20 cellular contexts compared by ENCODE assay signal in genomic region chr10:29960261-29960660, GRCh38.
DNase-seq lines count a peak whose midpoint lies in the region; ATAC-seq and TF ChIP-seq lines count a peak whose summit lies in the region.
"Had no signal": no experiment of that assay in that cellular context is flagged by ENCODE, and none has a peak within 500 bp of the region (broad histone marks: within the 10 kb centered on the region; RNA-seq: fewer than 3 reads in every experiment).

No MANE protein-coding gene starts in this region.

- H3K4me1 ChIP-seq in thyroid gland (peaks cover 37 to 45% of the 10 kb centered on the region in 2 donors), PC-3 (ENCODE audit: insufficient read depth, low read length) (peaks cover 6% of the 10 kb centered on the region; the same call in 1 of the 2 replicates)

- H3K36me3 ChIP-seq in thyroid gland: no peaks in the 10 kb centered on the region
- no peaks in the 10 kb centered on the region for H3K36me3 ChIP-seq in PC-3 (ENCODE audit: low read depth, low read length)
- H3K36me3 ChIP-seq: BLaER1 had no signal

- H3K36me3 Mint-ChIP-seq in chondrocyte (ENCODE audit: low read depth): no peaks in the 10 kb centered on the region
- peaks cover 2% of the 10 kb centered on the region for H3K36me3 Mint-ChIP-seq in mesothelial cell of epicardium
- no peaks in the 10 kb centered on the region for H3K36me3 Mint-ChIP-seq in T-helper 2 cell treated with Interferon-gamma antibody and Interleukin-4, amounts not matched to agents 5 μg/mL and 100 μg/mL, for 36 hours (ENCODE audit: low read depth)
- H3K36me3 Mint-ChIP-seq: CD14-positive monocyte; CD4-positive, alpha-beta memory T cell had no signal

- H3K27ac Mint-ChIP-seq in chondrocyte (ENCODE audit: unreplicated experiment) (no peak overlapping the region), mesothelial cell of epicardium (peak overlapping the region; percentile 0)
- H3K27ac Mint-ChIP-seq in T-helper 2 cell treated with Interferon-gamma antibody and Interleukin-4, amounts not matched to agents 5 μg/mL and 100 μg/mL, for 36 hours: no peak overlapping the region
- H3K27ac Mint-ChIP-seq: CD14-positive monocyte; CD4-positive, alpha-beta memory T cell; HFFc6 had no signal

- no peaks in the 10 kb centered on the region for H3K9me3 ChIP-seq in thyroid gland
- H3K9me3 ChIP-seq in PC-3 (ENCODE audit: low read length): no peaks in the 10 kb centered on the region

- peak; percentile 54 for DNase-seq in G401 (ENCODE audit: low spot score)
- no peak for DNase-seq in chondrocyte (ENCODE audit: low spot score)
- DNase-seq in mesothelial cell of epicardium (ENCODE audit: low spot score in 2 of 2, unreplicated experiment in 2 of 2): no peak
- DNase-seq in thyroid gland: peak; percentile 31 to 36
- no peak for DNase-seq in SKM-1 treated with dmso at 0.1 percent for 144 hours (lab: John Stamatoyannopoulos, UW; ENCODE audit: unreplicated experiment)
- no peak for DNase-seq in NCI-H774 (lab: John Stamatoyannopoulos, UW)
- no peak for DNase-seq in T-helper 2 cell treated with Interferon-gamma antibody and Interleukin-4, amounts not matched to agents 5 μg/mL and 100 μg/mL, for 36 hours (ENCODE audit: low spot score)
- no peak for DNase-seq in PC-3
- DNase-seq: 8988T; CD4-positive, alpha-beta memory T cell; DMS153; DMS79; GF-D8; GOT3; H7; HFFc6 had no signal

- no peaks in the 10 kb centered on the region for H3K79me2 ChIP-seq in PC-3 (ENCODE audit: low read length)

- intact Hi-C loops in thyroid gland (cut with DNase I) (no loop called here), PC-3 (cut with micrococcal nuclease) (no loop called here)

- TF ChIP-seq POLR2A in thyroid gland (IDR thresholded peaks at IDR 0.05): no peak

- H3K9me3 Mint-ChIP-seq in chondrocyte (ENCODE audit: low read depth) (peaks cover 10% of the 10 kb centered on the region), mesothelial cell of epicardium (no peaks in the 10 kb centered on the region)
- no peaks in the 10 kb centered on the region for H3K9me3 Mint-ChIP-seq in T-helper 2 cell treated with Interferon-gamma antibody and Interleukin-4, amounts not matched to agents 5 μg/mL and 100 μg/mL, for 36 hours

- POLR2A ChIA-PET in PC-3 (lab: Charles Lee; ENCODE audit: unreplicated experiment): no interaction called here

- H3K4me3 Mint-ChIP-seq in chondrocyte (ENCODE audit: unreplicated experiment) (no peak overlapping the region), mesothelial cell of epicardium (no peak overlapping the region)
- H3K4me3 Mint-ChIP-seq in T-helper 2 cell treated with Interferon-gamma antibody and Interleukin-4, amounts not matched to agents 5 μg/mL and 100 μg/mL, for 36 hours: no peak overlapping the region
- H3K4me3 Mint-ChIP-seq: CD14-positive monocyte; CD4-positive, alpha-beta memory T cell had no signal

- peak overlapping the region in 2 of 3 donors; percentile 3 to 91 for H3K27ac ChIP-seq in thyroid gland
- H3K27ac ChIP-seq in PC-3 (ENCODE audit: low read length): no peak overlapping the region
- H3K27ac ChIP-seq: BLaER1, HL-60 had no signal

- H2AFZ ChIP-seq in PC-3 (ENCODE audit: low read length): no peak overlapping the region

- no TSS peak for BruUV-seq in PC-3 (replicated peaks; lab: Mats Ljungman, UMichigan)

- CTCF ChIA-PET in PC-3 (lab: Charles Lee): no interaction called here

- in situ Hi-C loops in G401 (cut with HindIII; ENCODE audit: low sequenced_read_pairs): no loop called here

- H4K20me1 ChIP-seq in PC-3 (ENCODE audit: low read length): no peaks in the 10 kb centered on the region

- ATAC-seq in PC-3: no peak
- ATAC-seq: HCT116 had no signal

- no peak overlapping the region for H3K9ac ChIP-seq in PC-3 (ENCODE audit: low read length)
- H3K9ac ChIP-seq: BLaER1 had no signal

- 62 to 85% methylated on average over 3 of the region's 3 CpGs for WGBS in thyroid gland, 2 donors

- peak; percentile 15 for TF ChIP-seq CTCF in chondrocyte (IDR thresholded peaks at IDR 0.05)
- no peak for TF ChIP-seq CTCF in mesothelial cell of epicardium (IDR thresholded peaks at IDR 0.05; ENCODE audit: unreplicated experiment)
- peak in 1 of 6 experiments; percentile 28 for TF ChIP-seq CTCF in thyroid gland (IDR thresholded peaks at IDR 0.05)
- TF ChIP-seq CTCF in PC-3 (conservative IDR thresholded peaks at IDR 0.05; ENCODE audit: low read depth, low read length): no peak

- no peaks in the 10 kb centered on the region for H3F3A ChIP-seq in PC-3 (ENCODE audit: low read length, unreplicated experiment)

- H3K4me2 ChIP-seq in PC-3 (ENCODE audit: low read length): no peak overlapping the region

- H3K4me1 Mint-ChIP-seq in chondrocyte (ENCODE audit: low read depth) (peaks cover 48% of the 10 kb centered on the region), mesothelial cell of epicardium (peaks cover 50% of the 10 kb centered on the region)
- no peaks in the 10 kb centered on the region for H3K4me1 Mint-ChIP-seq in T-helper 2 cell treated with Interferon-gamma antibody and Interleukin-4, amounts not matched to agents 5 μg/mL and 100 μg/mL, for 36 hours (ENCODE audit: low read depth)
- H3K4me1 Mint-ChIP-seq: CD14-positive monocyte; CD4-positive, alpha-beta memory T cell had no signal

- H3K27me3 Mint-ChIP-seq in chondrocyte (ENCODE audit: low read depth) (no peaks in the 10 kb centered on the region), mesothelial cell of epicardium (ENCODE audit: low read depth) (no peaks in the 10 kb centered on the region)
- peaks cover 3% of the 10 kb centered on the region for H3K27me3 Mint-ChIP-seq in T-helper 2 cell treated with Interferon-gamma antibody and Interleukin-4, amounts not matched to agents 5 μg/mL and 100 μg/mL, for 36 hours (ENCODE audit: low read depth)

- H3K9me2 ChIP-seq in PC-3 (replicated peaks; ENCODE audit: low read length): no peaks in the 10 kb centered on the region

- H3K4me3 ChIP-seq in thyroid gland (replicated peaks in 1 of 3) (no peak overlapping the region), PC-3 (ENCODE audit: low read length) (no peak overlapping the region)
- H3K4me3 ChIP-seq: BLaER1 had no signal

- H3K27me3 ChIP-seq in thyroid gland (no peaks in the 10 kb centered on the region), PC-3 (ENCODE audit: low read length) (no peaks in the 10 kb centered on the region)
- H3K27me3 ChIP-seq: BLaER1 had no signal

Comparison
In these comparisons a context has a peak if more than half of its experiments do, and no peak if none do; other contexts are left out.
1. DNase-seq: peak in G401 (single experiment) and thyroid gland (2 of 2); none in chondrocyte (single experiment), mesothelial cell of epicardium (0 of 2), SKM-1 treated with dmso at 0.1 percent for 144 hours (single experiment), NCI-H774 (single experiment), T-helper 2 cell treated with Interferon-gamma antibody and Interleukin-4, amounts not matched to agents 5 μg/mL and 100 μg/mL, for 36 hours (single experiment) and PC-3 (single experiment).